Comparison of ENCODE assay signal across 17 cellular contexts in the genomic region with DNA sequence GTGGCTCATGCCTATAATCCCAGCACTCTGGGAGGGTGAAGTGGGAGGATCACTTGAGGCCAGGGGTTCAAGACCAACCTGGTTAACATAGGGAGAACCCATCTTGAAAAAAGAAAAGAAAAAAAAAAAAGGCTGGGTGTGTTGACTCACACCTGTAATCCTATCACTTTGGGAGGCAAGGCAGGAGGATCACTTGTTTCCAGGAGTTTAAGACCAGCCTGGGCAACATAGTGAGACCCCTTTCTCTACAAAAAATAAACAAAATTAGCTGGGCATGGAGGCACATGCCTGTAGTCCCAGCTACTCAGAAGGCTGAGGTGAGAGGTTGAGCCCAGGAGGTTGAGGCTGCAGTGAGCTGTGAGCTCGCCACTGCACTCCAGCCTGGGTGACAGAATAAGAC. TPM values are rescaled to one million over a fixed set of nuclear protein-coding genes. Genes with fewer than 3 reads are reported as not detected.
DNase-seq lines count a peak whose midpoint lies in the region.
"Had no signal": no experiment of that assay in that cellular context is flagged by ENCODE, and none has a peak within 500 bp of the region (broad histone marks: within the 10 kb centered on the region; RNA-seq: fewer than 3 reads in every experiment).

No MANE protein-coding gene starts in this region.

- H3F3A ChIP-seq in GM23248 (ENCODE audit: insufficient read depth) = peaks cover 50% of the 10 kb centered on the region

- H3K36me3 ChIP-seq in GM23248 (ENCODE audit: low read depth) = peaks cover 59% of the 10 kb centered on the region; the same call in 1 of the 2 replicates
- peaks cover 93% of the 10 kb centered on the region for H3K36me3 ChIP-seq in adipocyte (ENCODE audit: control insufficient read depth, insufficient read depth, low read length, severe bottlenecking)
- peaks cover 93 to 96% of the 10 kb centered on the region in 2 experiments for H3K36me3 ChIP-seq in mesenchymal stem cell (ENCODE audit: control insufficient read depth in 1 of 2, insufficient read depth in 2 of 2, low read depth in 1 of 2, low read length in 2 of 2)
- H3K36me3 ChIP-seq in neuronal stem cell (replicated peaks in 1 of 2; ENCODE audit: control insufficient read depth in 2 of 2, insufficient read depth in 2 of 2, low read length in 2 of 2) = peaks cover 53 to 94% of the 10 kb centered on the region in 2 donors

- peaks cover 26% of the 10 kb centered on the region for H3K79me1 ChIP-seq in mesenchymal stem cell (replicated peaks; ENCODE audit: low read length, poor library complexity, severe bottlenecking)
- H3K79me1 ChIP-seq in neuronal stem cell (ENCODE audit: low read depth, low read length) = no peaks in the 10 kb centered on the region

- H3K27me3 ChIP-seq in GM23248 (replicated peaks; ENCODE audit: insufficient read depth) (no peaks in the 10 kb centered on the region), adipocyte (replicated peaks; ENCODE audit: control insufficient read depth, insufficient read depth, low read length) (no peaks in the 10 kb centered on the region), mesenchymal stem cell (ENCODE audit: control insufficient read depth in 1 of 2, insufficient read depth in 1 of 2, low read length in 2 of 2) (no peaks in the 10 kb centered on the region), neuronal stem cell (ENCODE audit: control insufficient read depth in 3 of 3, insufficient read depth in 3 of 3, low read depth in 1 of 3, low read length in 3 of 3) (no peaks in the 10 kb centered on the region)
- H3K27me3 ChIP-seq: Peyer's patch had no signal

- H4K20me1 ChIP-seq in GM23248 (ENCODE audit: insufficient read depth) = no peaks in the 10 kb centered on the region

- H3K4ac ChIP-seq in mesenchymal stem cell (ENCODE audit: low read depth in 1 of 2, low read length in 2 of 2) (no peak overlapping the region), neuronal stem cell (ENCODE audit: low read length) (no peak overlapping the region)

- in situ Hi-C loops in GM23248 (cut with MboI) = no loop called here

- H2AK5ac ChIP-seq in mesenchymal stem cell (ENCODE audit: low read length, severe bottlenecking) (no peak overlapping the region), neuronal stem cell (ENCODE audit: low read depth, low read length) (no peak overlapping the region)

- H2AFZ ChIP-seq in GM23248 = no peak overlapping the region
- no peak overlapping the region for H2AFZ ChIP-seq in mesenchymal stem cell (ENCODE audit: low read depth, low read length)
- no peak overlapping the region for H2AFZ ChIP-seq in neuronal stem cell (ENCODE audit: low read length)

- WGBS in GM23248 (ENCODE audit: low coverage in 1 of 2, low lambda C conversion rate in 2 of 2, missing lambda C conversion rate in 2 of 2), 2 experiments = 85 to 100% methylated on average over 1 of the region's 1 CpG
- WGBS in mesenchymal stem cell = 82% methylated on average over 1 of the region's 1 CpG
- no CpG with 5 or more reads among the region's 1 CpG for WGBS in neuronal stem cell (ENCODE audit: extremely low coverage in 2 of 2, insufficient read length in 2 of 2, insufficient replicate concordance in 1 of 2), 2 donors

- no peak overlapping the region for H3K14ac ChIP-seq in mesenchymal stem cell (ENCODE audit: low read length in 2 of 2)
- no peak overlapping the region for H3K14ac ChIP-seq in neuronal stem cell (ENCODE audit: low read length)

- H2BK120ac ChIP-seq in mesenchymal stem cell (ENCODE audit: low read depth, low read length) = no peak overlapping the region
- H2BK120ac ChIP-seq in neuronal stem cell (ENCODE audit: low read depth, low read length) = no peak overlapping the region

- H3K9ac ChIP-seq in GM23248 (0 out of 2 replicates have a peak overlapping the region, but pooled peaks have one; percentile 16), adipocyte (ENCODE audit: low read length) (peak overlapping the region; percentile 60), mesenchymal stem cell (ENCODE audit: low read length) (peak overlapping the region; percentile 74), neuronal stem cell (ENCODE audit: low read depth, low read length, poor library complexity) (no peak overlapping the region)

- H2BK15ac ChIP-seq in mesenchymal stem cell (ENCODE audit: low read depth, poor library complexity, severe bottlenecking) (no peak overlapping the region), neuronal stem cell (ENCODE audit: low read length) (no peak overlapping the region)

- H2BK5ac ChIP-seq in mesenchymal stem cell (ENCODE audit: low read depth, low read length, poor library complexity, severe bottlenecking) (no peak overlapping the region), neuronal stem cell (ENCODE audit: low read length) (no peak overlapping the region)

- H3K18ac ChIP-seq in mesenchymal stem cell (ENCODE audit: low read depth in 1 of 2, low read length in 2 of 2) (no peak overlapping the region), neuronal stem cell (ENCODE audit: low read length) (no peak overlapping the region)

- no peaks in the 10 kb centered on the region for H3K9me3 ChIP-seq in GM23248 (ENCODE audit: low read depth)
- H3K9me3 ChIP-seq in adipocyte (ENCODE audit: control insufficient read depth, low read length) = no peaks in the 10 kb centered on the region
- no peaks in the 10 kb centered on the region for H3K9me3 ChIP-seq in mesenchymal stem cell (ENCODE audit: control insufficient read depth, low read length)
- H3K9me3 ChIP-seq in neuronal stem cell (replicated peaks in 1 of 2; ENCODE audit: control insufficient read depth in 2 of 2, insufficient read depth in 1 of 2, low read depth in 1 of 2, low read length in 2 of 2) = no peaks in the 10 kb centered on the region
- H3K9me3 ChIP-seq: Caco-2, Peyer's patch had no signal

- no peaks in the 10 kb centered on the region for H3K9me2 ChIP-seq in GM23248 (ENCODE audit: insufficient read depth)

- peaks cover 27% of the 10 kb centered on the region for H3K4me1 ChIP-seq in GM23248 (ENCODE audit: insufficient read depth)
- peaks cover 51% of the 10 kb centered on the region for H3K4me1 ChIP-seq in adipocyte (ENCODE audit: control insufficient read depth, insufficient read depth, low read length)
- peaks cover 18% of the 10 kb centered on the region for H3K4me1 ChIP-seq in mesenchymal stem cell (ENCODE audit: control insufficient read depth, insufficient read depth, low read depth, low read length)
- no peaks in the 10 kb centered on the region for H3K4me1 ChIP-seq in neuronal stem cell (ENCODE audit: control insufficient read depth in 2 of 2, insufficient read depth in 1 of 2, low read depth in 1 of 2, low read length in 2 of 2)
- H3K4me1 ChIP-seq: Caco-2 had no signal

- H3K4me2 ChIP-seq in GM23248 (ENCODE audit: unreplicated experiment) (no peak overlapping the region), mesenchymal stem cell (ENCODE audit: low read length, poor library complexity, severe bottlenecking) (no peak overlapping the region), neuronal stem cell (ENCODE audit: insufficient read depth, low read length, poor library complexity, severe bottlenecking) (no peak overlapping the region)

- H2BK12ac ChIP-seq in mesenchymal stem cell (ENCODE audit: low read length in 2 of 2) (no peak overlapping the region), neuronal stem cell (ENCODE audit: low read length) (no peak overlapping the region)

- no peak overlapping the region for H3K4me3 ChIP-seq in GM23248
- no peak overlapping the region for H3K4me3 ChIP-seq in adipocyte (ENCODE audit: low read length)
- H3K4me3 ChIP-seq in mesenchymal stem cell (ENCODE audit: insufficient read depth in 1 of 2, low read depth in 1 of 2, low read length in 2 of 2) = no peak overlapping the region
- no peak overlapping the region for H3K4me3 ChIP-seq in neuronal stem cell (ENCODE audit: low read length in 2 of 2)
- H3K4me3 ChIP-seq: Peyer's patch had no signal

- H3K27ac ChIP-seq in GM23248 (peak overlapping the region; percentile 56), mesenchymal stem cell (ENCODE audit: low read length, poor library complexity, severe bottlenecking) (no peak overlapping the region), neuronal stem cell (replicated peaks; ENCODE audit: low read length) (no peak overlapping the region)
- H3K27ac ChIP-seq: Peyer's patch had no signal

- H3K79me2 ChIP-seq in GM23248 (ENCODE audit: insufficient read depth) = peaks cover 77% of the 10 kb centered on the region

- DNase-seq in GM23248 (no peak), adipocyte (ENCODE audit: low read depth) (no peak), mesenchymal stem cell (no peak), SHP77 (lab: John Stamatoyannopoulos, UW) (no peak), neuronal stem cell (ENCODE audit: low spot score) (no peak), NAMALWA (ENCODE audit: low spot score) (no peak)
- DNase-seq: Caco-2; CD4-positive, alpha-beta T cell; H7; NCI-H1105; NCI-H2081; NCI-H446 treated with DMSO at 0.1 percent for 48 hours; NCI-H69; Peyer's patch had no signal

- H3K23ac ChIP-seq in mesenchymal stem cell (ENCODE audit: low read length in 2 of 2) (no peak overlapping the region), neuronal stem cell (ENCODE audit: low read depth, low read length, poor library complexity) (no peak overlapping the region)

- H4K8ac ChIP-seq in mesenchymal stem cell (ENCODE audit: low read length) = no peak overlapping the region
- no peak overlapping the region for H4K8ac ChIP-seq in neuronal stem cell (ENCODE audit: low read depth, low read length)

- no peak overlapping the region for H4K91ac ChIP-seq in mesenchymal stem cell (ENCODE audit: low read length)
- no peak overlapping the region for H4K91ac ChIP-seq in neuronal stem cell (ENCODE audit: low read depth, low read length, poor library complexity)

RNA-seq across cellular contexts. Expression of gene LRP1-AS, which starts 23.0 kb away (rescaled TPM):
- total RNA-seq in GM23248 (2014; rRNA removed; shearing (Covaris generic)) = not detected in 2 replicates
- polyA plus RNA-seq in GM23248 (2016; fragmentation: Nextera tagmentation; extraction: Ambion mirVana) = 0.60 TPM in 1 of 2 replicates, not detected in the other
- not detected for polyA plus RNA-seq in mesenchymal stem cell (2013, experiment 1 of 2)
- polyA plus RNA-seq in mesenchymal stem cell (2013, experiment 2 of 2) = not detected
- polyA plus RNA-seq in neuronal stem cell (2013, experiment 1 of 2) = not detected
- polyA plus RNA-seq in neuronal stem cell (2013, experiment 2 of 2) = not detected
- total RNA-seq: A172; Caco-2; CD4-positive, alpha-beta T cell; H7; Peyer's patch; Right ventricle myocardium inferior had no signal
- polyA plus RNA-seq: BJ had no signal

RNA-seq across cellular contexts. Expression of gene LRP1, which starts 42.1 kb away (rescaled TPM):
- 257 and 296 TPM in 2 replicates for total RNA-seq in GM23248 (2014; rRNA removed; shearing (Covaris generic))
- 161 and 166 TPM in 2 replicates for polyA plus RNA-seq in GM23248 (2016; fragmentation: Nextera tagmentation; extraction: Ambion mirVana)
- polyA plus RNA-seq in mesenchymal stem cell (2013, experiment 1 of 2) = 68.9 TPM
- polyA plus RNA-seq in mesenchymal stem cell (2013, experiment 2 of 2) = 57.9 TPM
- polyA plus RNA-seq in neuronal stem cell (2013, experiment 1 of 2) = 13.3 TPM
- 12.4 TPM for polyA plus RNA-seq in neuronal stem cell (2013, experiment 2 of 2)

RNA-seq across cellular contexts. Expression of gene NXPH4, which starts 46.2 kb away (rescaled TPM):
- total RNA-seq in GM23248 (2014; rRNA removed; shearing (Covaris generic)) = 5.6 and 5.7 TPM in 2 replicates
- polyA plus RNA-seq in GM23248 (2016; fragmentation: Nextera tagmentation; extraction: Ambion mirVana) = 5.4 and 6.7 TPM in 2 replicates
- 1.8 TPM for polyA plus RNA-seq in mesenchymal stem cell (2013, experiment 1 of 2)
- polyA plus RNA-seq in mesenchymal stem cell (2013, experiment 2 of 2) = 1.6 TPM
- 0.26 TPM for polyA plus RNA-seq in neuronal stem cell (2013, experiment 1 of 2)
- polyA plus RNA-seq in neuronal stem cell (2013, experiment 2 of 2) = 0.29 TPM
- total RNA-seq: CD4-positive, alpha-beta T cell; Peyer's patch had no signal

RNA-seq across cellular contexts. Expression of gene SHMT2, which starts 59.1 kb away (rescaled TPM):
- total RNA-seq in GM23248 (2014; rRNA removed; shearing (Covaris generic)) = 272 and 341 TPM in 2 replicates
- polyA plus RNA-seq in GM23248 (2016; fragmentation: Nextera tagmentation; extraction: Ambion mirVana) = 184 and 185 TPM in 2 replicates
- polyA plus RNA-seq in mesenchymal stem cell (2013, experiment 1 of 2) = 196 TPM
- 196 TPM for polyA plus RNA-seq in mesenchymal stem cell (2013, experiment 2 of 2)
- 117 TPM for polyA plus RNA-seq in neuronal stem cell (2013, experiment 1 of 2)
- polyA plus RNA-seq in neuronal stem cell (2013, experiment 2 of 2) = 112 TPM

RNA-seq across cellular contexts. Expression of gene STAT6, which starts 59.2 kb away (rescaled TPM):
- total RNA-seq in GM23248 (2014; rRNA removed; shearing (Covaris generic)) = 95.1 and 103 TPM in 2 replicates
- 67.4 and 70.7 TPM in 2 replicates for polyA plus RNA-seq in GM23248 (2016; fragmentation: Nextera tagmentation; extraction: Ambion mirVana)
- 87.5 TPM for polyA plus RNA-seq in mesenchymal stem cell (2013, experiment 1 of 2)
- 89.4 TPM for polyA plus RNA-seq in mesenchymal stem cell (2013, experiment 2 of 2)
- polyA plus RNA-seq in neuronal stem cell (2013, experiment 1 of 2) = 9.9 TPM
- polyA plus RNA-seq in neuronal stem cell (2013, experiment 2 of 2) = 8.0 TPM
